In the genomic region with DNA sequence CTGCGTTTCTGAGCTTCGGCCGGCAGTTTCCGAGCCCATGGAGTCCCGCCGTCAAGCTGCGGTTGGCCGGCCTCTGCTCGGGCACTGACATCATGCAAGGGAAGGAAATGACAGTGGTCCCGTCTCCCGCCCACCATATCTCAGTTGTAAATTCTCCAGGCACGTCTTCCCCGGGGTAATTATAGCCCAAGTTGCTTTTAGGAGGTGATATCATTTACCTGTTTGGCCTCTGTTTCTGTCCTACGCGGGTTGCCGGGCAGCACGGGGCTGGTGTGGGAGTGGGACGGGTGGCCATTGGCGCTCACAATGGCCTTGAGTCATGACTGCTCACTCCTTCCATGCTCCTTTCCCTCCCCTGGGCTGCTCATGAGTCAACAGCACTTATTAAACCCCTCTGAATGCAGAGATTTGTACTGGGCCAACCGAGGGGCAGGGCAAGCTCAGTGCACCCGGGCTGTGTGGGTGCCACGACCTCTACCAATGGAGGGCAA, we compare ENCODE assay signal across 15 cellular contexts. TPM values are rescaled to one million over a fixed set of nuclear protein-coding genes. Genes with fewer than 3 reads are reported as not detected.
A peak's percentile ranks its signal among the peaks of the same experiment; 100 is the strongest.
DNase-seq lines count a peak whose midpoint lies in the region; ATAC-seq and TF ChIP-seq lines count a peak whose summit lies in the region.
"Had no signal": no experiment of that assay in that cellular context is flagged by ENCODE, and none has a peak within 500 bp of the region (broad histone marks: within the 10 kb centered on the region; RNA-seq: fewer than 3 reads in every experiment).

No MANE protein-coding gene starts in this region.

- no peak for TF ChIP-seq CTCF in IMR-90 (conservative IDR thresholded peaks at IDR 0.05; ENCODE audit: low read depth, low read length)

- H3K56ac ChIP-seq in IMR-90 (ENCODE audit: extremely low read depth, insufficient read depth, low read length), result no peak overlapping the region

- peak overlapping the region; percentile 81 for H2AFZ ChIP-seq in IMR-90 (replicated peaks; ENCODE audit: low read length, poor library complexity)
- H2AFZ ChIP-seq: parathyroid adenoma had no signal

- no peak overlapping the region for H2AK9ac ChIP-seq in IMR-90 (replicated peaks; ENCODE audit: low read depth, low read length, poor library complexity)

- no peaks in the 10 kb centered on the region for H3K9me1 ChIP-seq in IMR-90 (ENCODE audit: insufficient read depth, low read length)

- in situ Hi-C loops in IMR-90 (cut with MboI; ENCODE audit: low sequenced_read_pairs), result no loop called here

- H3K4me1 ChIP-seq in IMR-90 (ENCODE audit: control insufficient read depth, insufficient read depth, low read length), result peaks cover 9% of the 10 kb centered on the region
- H3K4me1 ChIP-seq: parathyroid adenoma, Peyer's patch, testis had no signal

- no peak overlapping the region for H3K14ac ChIP-seq in IMR-90 (replicated peaks; ENCODE audit: low read depth, low read length)

- 0 out of 2 replicates have a peak overlapping the region, but pooled peaks have one; percentile 42 for H2BK120ac ChIP-seq in IMR-90 (ENCODE audit: low read depth, low read length)

- H2BK5ac ChIP-seq in IMR-90 (ENCODE audit: low read depth, low read length, poor library complexity, severe bottlenecking), result no peak overlapping the region

- no peak overlapping the region for H3K23ac ChIP-seq in IMR-90 (ENCODE audit: low read depth, low read length)

- dilution Hi-C loops in IMR-90 (cut with HindIII; ENCODE audit: low sequenced_read_pairs, unreplicated experiment), result no loop called here

- DNase-seq in Daoy (ENCODE audit: low read depth), result peak; percentile 92
- peak; percentile 73 for DNase-seq in IMR-90
- peak; percentile 7 to 77 for DNase-seq in dermis microvascular lymphatic vessel endothelial cell (ENCODE audit: low read depth in 2 of 2)
- peak; percentile 76 for DNase-seq in posterior vena cava (ENCODE audit: low spot score)
- DNase-seq in activated CD8-positive, alpha-beta memory T cell treated with anti-CD3 and anti-CD28 coated beads for 24 hours, result no peak
- DNase-seq: activated T-cell treated with anti-CD3 and anti-CD28 coated beads for 4 hours, lower lobe of right lung, NCI-H2227 treated with DMSO at 0.1 percent for 48 hours, testis had no signal

- no peak for TF ChIP-seq RAD21 in IMR-90 (IDR thresholded peaks at IDR 0.05; ENCODE audit: low read length)

- no peak overlapping the region for H4K91ac ChIP-seq in IMR-90 (ENCODE audit: insufficient read depth, low read depth, low read length)

- CTCF ChIA-PET in IMR-90 (lab: Yijun Ruan, JAX), result interaction anchor here (0.6 to 1.7 kb wide), 2 partner anchors 9 to 400 kb away, joined by 6 read pairs; no protein-coding TSS in a partner anchor

- H2AK5ac ChIP-seq in IMR-90 (ENCODE audit: low read depth, low read length), result no peak overlapping the region

- H3K27ac ChIP-seq in IMR-90 (ENCODE audit: insufficient read depth, low read length), result no peak overlapping the region
- H3K27ac ChIP-seq: lower lobe of right lung, parathyroid adenoma, Peyer's patch, testis had no signal

- WGBS in IMR-90 (ENCODE audit: extremely low coverage in 2 of 2, insufficient read length in 1 of 2), 2 experiments, result no CpG with 5 or more reads among the region's 22 CpGs

- no peak overlapping the region; the same call in 1 of the 2 replicates for H3K4ac ChIP-seq in IMR-90 (ENCODE audit: low read depth, low read length)

- no peaks in the 10 kb centered on the region for H3K9me3 ChIP-seq in IMR-90 (ENCODE audit: control insufficient read depth, insufficient read depth, low read length)
- H3K9me3 ChIP-seq: lower lobe of right lung, Peyer's patch, testis had no signal

- no peak overlapping the region for H3K4me3 ChIP-seq in IMR-90 (ENCODE audit: insufficient read depth, low read depth, low read length)
- H3K4me3 ChIP-seq: lower lobe of right lung, Peyer's patch, testis had no signal

- no TSS peak for BruUV-seq in IMR-90 (replicated peaks; lab: Mats Ljungman, UMichigan)

- H2BK15ac ChIP-seq in IMR-90 (ENCODE audit: low read depth, low read length), result no peak overlapping the region

- 0 out of 2 replicates have a peak overlapping the region, but pooled peaks have one; percentile 12 for H2BK20ac ChIP-seq in IMR-90 (ENCODE audit: low read depth, low read length)

- H4K5ac ChIP-seq in IMR-90 (ENCODE audit: low read depth, low read length), result no peak overlapping the region

- peaks cover 0 to 5% of the 10 kb centered on the region in 2 experiments; a peak in 2 of 4 replicates for H3K79me1 ChIP-seq in IMR-90 (ENCODE audit: low read depth in 1 of 2, low read length in 2 of 2)

- POLR2A ChIA-PET in IMR-90 (lab: Charles Lee; ENCODE audit: unreplicated experiment), result no interaction called here

- no peaks in the 10 kb centered on the region for H3K36me3 ChIP-seq in IMR-90 (ENCODE audit: control insufficient read depth, insufficient read depth, low read length)
- H3K36me3 ChIP-seq: lower lobe of right lung, Peyer's patch had no signal

- no peak overlapping the region for H3K9ac ChIP-seq in IMR-90 (ENCODE audit: low read depth, low read length)
- H3K9ac ChIP-seq: parathyroid adenoma had no signal

- no peak overlapping the region for H3K4me2 ChIP-seq in IMR-90 (ENCODE audit: low read depth, low read length)

- intact Hi-C loops in IMR-90 (cut with micrococcal nuclease), result loop anchor here (5.0 kb wide), 1 partner anchor 137 kb away; no protein-coding TSS in a partner anchor
- intact Hi-C loops in posterior vena cava (cut with DNase I), result loop anchor here (5.0 to 10.0 kb wide), 2 partner anchors 149 to 152 kb away; no protein-coding TSS in a partner anchor

- no peaks in the 10 kb centered on the region; the same call in 1 of the 2 replicates for H3K27me3 ChIP-seq in IMR-90 (ENCODE audit: control insufficient read depth, insufficient read depth, low read length)
- H3K27me3 ChIP-seq: testis had no signal

- H4K20me1 ChIP-seq in IMR-90 (ENCODE audit: insufficient read depth, low read length), result no peaks in the 10 kb centered on the region

- H3K18ac ChIP-seq in IMR-90 (ENCODE audit: low read depth, low read length), result no peak overlapping the region

- ATAC-seq in IMR-90 (ENCODE audit: low read depth) (no peak), GM21423 (IDR thresholded peaks at IDR 0.05; ENCODE audit: unreplicated experiment) (no peak), GM19467 (IDR thresholded peaks at IDR 0.05; ENCODE audit: unreplicated experiment) (no peak), GM21737 (IDR thresholded peaks at IDR 0.05; ENCODE audit: unreplicated experiment) (no peak)
- ATAC-seq: lower lobe of right lung had no signal

- no peak for TF ChIP-seq POLR2A in IMR-90 (IDR thresholded peaks at IDR 0.05; ENCODE audit: low read depth, low read length)

- no peak overlapping the region for H4K8ac ChIP-seq in IMR-90 (ENCODE audit: low read depth in 2 of 2, low read length in 2 of 2)

TF ChIP-seq in IMR-90, 13 proteins besides CTCF, POLR2A, EP300 and RAD21:
- TF ChIP-seq BHLHE40 (IDR thresholded peaks at IDR 0.05; ENCODE audit: low read depth, low read length) (no peak), RCOR1 (IDR thresholded peaks at IDR 0.05; ENCODE audit: insufficient replicate concordance, low read length) (no peak), MAFK (IDR thresholded peaks at IDR 0.05; ENCODE audit: low read depth, low read length) (no peak), CHD1 (IDR thresholded peaks at IDR 0.05; ENCODE audit: low read depth, low read length) (no peak), RFX5 (IDR thresholded peaks at IDR 0.05; ENCODE audit: low read depth, low read length) (peak; percentile 83), ELK1 (IDR thresholded peaks at IDR 0.05; ENCODE audit: borderline replicate concordance, low read depth, low read length) (no peak), MXI1 (IDR thresholded peaks at IDR 0.05; ENCODE audit: borderline replicate concordance, low read depth, low read length) (no peak), FOS (IDR thresholded peaks at IDR 0.05; ENCODE audit: low read depth, low read length) (peak; percentile 35; the same call in 1 of the 2 replicates), CEBPB (IDR thresholded peaks at IDR 0.05; ENCODE audit: low read depth, low read length) (no peak)
TF ChIP-seq in IMR-90: peak in this region for 2.

RNA-seq across cellular contexts. Expression of gene ANO1, which starts 4.2 kb away (rescaled TPM):
- 0.86 and 6.0 TPM in 2 replicates for total RNA-seq in Daoy (2014; rRNA removed; shearing (Covaris generic))
- total RNA-seq in IMR-90 (2012; rRNA removed) (4.1 and 4.4 TPM in 2 replicates), dermis microvascular lymphatic vessel endothelial cell (not detected in 2 replicates), posterior vena cava (10 to 100 TPM; 55.4 to 56.2 TPM)
- polyA plus RNA-seq in IMR-90 (2012; rRNA removed), result 8.0 and 10.7 TPM in 2 replicates
- 3.8 and 9.8 TPM in 2 replicates for polyA plus RNA-seq in IMR-90 (2012; cell fraction: cytosol; rRNA removed)
- polyA plus RNA-seq in IMR-90 (2012; cell fraction: nucleus; rRNA removed; ENCODE audit: low replicate concordance), result 20.0 and 34.3 TPM in 2 replicates
- total RNA-seq: LHCN-M2 had no signal
